13 cellular contexts compared by ENCODE assay signal in genomic region chr3:56775356-56775914, GRCh38. TPM values are rescaled to one million over a fixed set of nuclear protein-coding genes. Genes with fewer than 3 reads are reported as not detected.
DNase-seq lines count a peak whose midpoint lies in the region; ATAC-seq and TF ChIP-seq lines count a peak whose summit lies in the region.
"Had no signal": no experiment of that assay in that cellular context is flagged by ENCODE, and none has a peak within 500 bp of the region (broad histone marks: within the 10 kb centered on the region; RNA-seq: fewer than 3 reads in every experiment).

No MANE protein-coding gene starts in this region.

- intact Hi-C loops in natural killer cell (cut with micrococcal nuclease): no loop called here
- intact Hi-C loops in A673 (cut with micrococcal nuclease; ENCODE audit: unreplicated experiment): no loop called here
- intact Hi-C loops in PC-3 (cut with micrococcal nuclease): no loop called here

- no peaks in the 10 kb centered on the region for H3K27me3 ChIP-seq in CD4-positive, CD25-positive, alpha-beta regulatory T cell (ENCODE audit: control insufficient read depth, insufficient read depth, low read length)
- H3K27me3 ChIP-seq in KMS-11 (ENCODE audit: insufficient read depth, low read depth) (no peaks in the 10 kb centered on the region), A673 (replicated peaks; ENCODE audit: insufficient read depth, low read depth, low read length, poor library complexity) (no peaks in the 10 kb centered on the region), PC-3 (ENCODE audit: low read length) (no peaks in the 10 kb centered on the region)
- H3K27me3 ChIP-seq: ovary had no signal

- no peak overlapping the region for H3K4me3 ChIP-seq in CD4-positive, CD25-positive, alpha-beta regulatory T cell (ENCODE audit: low read depth, low read length)
- no peak overlapping the region for H3K4me3 ChIP-seq in KMS-11 (IDR thresholded peaks at IDR 0.05; ENCODE audit: insufficient read depth, low read depth, low read length)
- H3K4me3 ChIP-seq in A673 (ENCODE audit: low read depth, low read length, poor library complexity, severe bottlenecking): no peak overlapping the region
- no peak overlapping the region for H3K4me3 ChIP-seq in PC-3 (ENCODE audit: low read length)
- H3K4me3 ChIP-seq: ovary had no signal

- H3K9ac ChIP-seq in KMS-11 (no peak overlapping the region), PC-3 (ENCODE audit: low read length) (no peak overlapping the region)

- BruUV-seq in A673 (replicated peaks; lab: Mats Ljungman, UMichigan) (no TSS peak), PC-3 (replicated peaks; lab: Mats Ljungman, UMichigan) (no TSS peak)

- no peak for DNase-seq in CD4-positive, CD25-positive, alpha-beta regulatory T cell
- DNase-seq in cerebellar cortex (ENCODE audit: low spot score): peak; percentile 75
- DNase-seq in natural killer cell: no peak
- no peak for DNase-seq in A673 (ENCODE audit: low spot score)
- no peak for DNase-seq in PC-3
- DNase-seq: activated gamma-delta T cell, COR-L47, dermis blood vessel endothelial cell, NCI-H82, ovary had no signal

- no peak for TF ChIP-seq CTCF in KMS-11 (conservative IDR thresholded peaks at IDR 0.05; ENCODE audit: low read depth, low read length)
- TF ChIP-seq CTCF in natural killer cell (IDR thresholded peaks at IDR 0.05): no peak
- TF ChIP-seq CTCF in A673 (conservative IDR thresholded peaks at IDR 0.05; ENCODE audit: low read depth, low read length): no peak
- no peak for TF ChIP-seq CTCF in PC-3 (conservative IDR thresholded peaks at IDR 0.05; ENCODE audit: low read depth, low read length)

- H3F3A ChIP-seq in PC-3 (ENCODE audit: low read length, unreplicated experiment): no peaks in the 10 kb centered on the region

- H3K36me3 ChIP-seq in CD4-positive, CD25-positive, alpha-beta regulatory T cell (ENCODE audit: control insufficient read depth, insufficient read depth, low read length): peaks cover 47% of the 10 kb centered on the region
- H3K36me3 ChIP-seq in KMS-11 (ENCODE audit: insufficient read depth) (no peaks in the 10 kb centered on the region), A673 (ENCODE audit: insufficient read depth, low read length, poor library complexity, severe bottlenecking) (no peaks in the 10 kb centered on the region), PC-3 (ENCODE audit: low read depth, low read length) (no peaks in the 10 kb centered on the region)
- H3K36me3 ChIP-seq: ovary had no signal

- H3K27ac ChIP-seq in CD4-positive, CD25-positive, alpha-beta regulatory T cell (ENCODE audit: insufficient read depth, low read length, poor library complexity, severe bottlenecking): no peak overlapping the region
- H3K27ac ChIP-seq in KMS-11 (peak overlapping the region; percentile 86), A673 (ENCODE audit: low read depth, low read length, poor library complexity, severe bottlenecking) (no peak overlapping the region), PC-3 (ENCODE audit: low read length) (no peak overlapping the region)
- H3K27ac ChIP-seq: ovary had no signal

- no peaks in the 10 kb centered on the region for H3K9me3 ChIP-seq in CD4-positive, CD25-positive, alpha-beta regulatory T cell (ENCODE audit: control insufficient read depth in 2 of 2, low read length in 2 of 2)
- H3K9me3 ChIP-seq in A673 (ENCODE audit: low read depth, low read length, poor library complexity, severe bottlenecking) (no peaks in the 10 kb centered on the region), PC-3 (ENCODE audit: low read length) (no peaks in the 10 kb centered on the region)
- H3K9me3 ChIP-seq: ovary had no signal

- no peaks in the 10 kb centered on the region for H3K27me3 Mint-ChIP-seq in CD4-positive, CD25-positive, alpha-beta regulatory T cell
- no peaks in the 10 kb centered on the region for H3K27me3 Mint-ChIP-seq in natural killer cell (ENCODE audit: low read depth in 2 of 2)

- H3K79me2 ChIP-seq in KMS-11 (ENCODE audit: insufficient read depth, low read depth) (peaks cover 18% of the 10 kb centered on the region; the same call in 1 of the 2 replicates), PC-3 (ENCODE audit: low read length) (no peaks in the 10 kb centered on the region)

- H3K4me2 ChIP-seq in KMS-11 (peak overlapping the region; percentile 83), PC-3 (ENCODE audit: low read length) (no peak overlapping the region)

- POLR2A ChIA-PET in A673 (lab: Charles Lee; ENCODE audit: low non-redundant PET) (no interaction called here), PC-3 (lab: Charles Lee; ENCODE audit: unreplicated experiment) (no interaction called here)

- H3K4me1 Mint-ChIP-seq in CD4-positive, CD25-positive, alpha-beta regulatory T cell: peaks cover 37 to 93% (median 70%) of the 10 kb centered on the region in 4 donors
- H3K4me1 Mint-ChIP-seq in natural killer cell: peaks cover 86 to 88% of the 10 kb centered on the region in 2 donors

- CTCF ChIA-PET in A673 (lab: Charles Lee) (no interaction called here), PC-3 (lab: Charles Lee) (interaction anchor here (0.6 kb wide), 1 partner anchor 23 kb away, joined by 6 read pairs; no protein-coding TSS in a partner anchor)

- peak overlapping the region; percentile 39 to 69 (median 65) for H3K27ac Mint-ChIP-seq in CD4-positive, CD25-positive, alpha-beta regulatory T cell
- H3K27ac Mint-ChIP-seq in natural killer cell: peak overlapping the region; percentile 85 to 92

- H3K9me2 ChIP-seq in PC-3 (replicated peaks; ENCODE audit: low read length): no peaks in the 10 kb centered on the region

- H2AFZ ChIP-seq in KMS-11 (ENCODE audit: low read depth): no peak overlapping the region
- no peak overlapping the region for H2AFZ ChIP-seq in PC-3 (ENCODE audit: low read length)

- H3K4me1 ChIP-seq in CD4-positive, CD25-positive, alpha-beta regulatory T cell (ENCODE audit: control insufficient read depth, insufficient read depth, low read length, poor library complexity, severe bottlenecking): peaks cover 49% of the 10 kb centered on the region
- H3K4me1 ChIP-seq in KMS-11 (ENCODE audit: low read depth, poor library complexity, severe bottlenecking) (peaks cover 98% of the 10 kb centered on the region), A673 (ENCODE audit: insufficient read depth, low read length, poor library complexity, severe bottlenecking) (no peaks in the 10 kb centered on the region), PC-3 (ENCODE audit: insufficient read depth, low read length) (no peaks in the 10 kb centered on the region)

- no peak for ATAC-seq in CD4-positive, CD25-positive, alpha-beta regulatory T cell (ENCODE audit: low read depth in 2 of 2)
- ATAC-seq in natural killer cell (peak in 2 of 3 donors; percentile 27 to 40), HG02623 (IDR thresholded peaks at IDR 0.05; ENCODE audit: unreplicated experiment) (no peak), GM19455 (IDR thresholded peaks at IDR 0.05; ENCODE audit: unreplicated experiment) (no peak), PC-3 (no peak)

- no peaks in the 10 kb centered on the region for H3K9me3 Mint-ChIP-seq in CD4-positive, CD25-positive, alpha-beta regulatory T cell
- no peaks in the 10 kb centered on the region for H3K9me3 Mint-ChIP-seq in natural killer cell

- peaks cover 53% of the 10 kb centered on the region for H3K36me3 Mint-ChIP-seq in CD4-positive, CD25-positive, alpha-beta regulatory T cell
- peaks cover 16% of the 10 kb centered on the region for H3K36me3 Mint-ChIP-seq in natural killer cell

- H4K20me1 ChIP-seq in KMS-11 (ENCODE audit: insufficient read depth) (no peaks in the 10 kb centered on the region), PC-3 (ENCODE audit: low read length) (no peaks in the 10 kb centered on the region)

- H3K4me3 Mint-ChIP-seq in CD4-positive, CD25-positive, alpha-beta regulatory T cell: peak overlapping the region in 3 of 4 donors; percentile 10 to 57 (median 52)
- H3K4me3 Mint-ChIP-seq in natural killer cell: peak overlapping the region; percentile 75

RNA-seq across cellular contexts. Expression of gene ARHGEF3, which starts 26.3 kb away (rescaled TPM):
- total RNA-seq in CD4-positive, CD25-positive, alpha-beta regulatory T cell: 101 TPM
- 100 to 1,000 TPM in 3 of 4 donors, 10 to 100 TPM in 1; 87.8 to 137 (median 105) TPM for polyA plus RNA-seq in CD4-positive, CD25-positive, alpha-beta regulatory T cell
- 100 to 1,000 TPM; 112 to 211 (median 135) TPM for total RNA-seq in natural killer cell
- total RNA-seq in A673 (2021): 1.3 and 2.1 TPM in 2 replicates
- total RNA-seq in PC-3 (2014; rRNA removed): 8.7 and 12.6 TPM in 2 replicates

Comparison
In these comparisons a context has a peak if more than half of its experiments do, and no peak if none do; other contexts are left out.
1. ATAC-seq: peak in natural killer cell (2 of 3); none in CD4-positive, CD25-positive, alpha-beta regulatory T cell (0 of 2), HG02623 (single experiment), GM19455 (single experiment) and PC-3 (single experiment).